In the genomic region with DNA sequence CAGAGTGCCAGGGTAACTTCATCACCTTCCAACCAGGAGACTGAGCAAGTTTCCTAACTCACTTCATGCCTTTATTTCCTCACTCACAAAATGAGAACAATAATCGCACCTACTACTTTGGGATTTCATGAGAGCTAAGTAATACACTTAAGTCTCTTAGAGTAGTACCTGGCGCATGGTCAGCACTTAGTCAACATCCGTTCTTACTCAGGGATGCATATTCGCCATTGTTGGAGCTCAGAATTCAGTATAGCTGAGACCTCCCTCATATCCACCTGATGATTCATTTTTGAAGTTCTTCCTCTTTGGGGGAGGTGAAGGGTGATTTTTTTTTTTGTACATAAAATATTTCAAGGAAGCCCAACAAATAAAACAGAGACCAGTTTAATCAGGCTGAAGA, we compare ENCODE assay signal across 30 cellular contexts.
"Had no signal": no experiment of that assay in that cellular context is flagged by ENCODE, and none has a peak within 500 bp of the region (broad histone marks: within the 10 kb centered on the region; RNA-seq: fewer than 3 reads in every experiment).

No MANE protein-coding gene starts in this region.

- H3K36me3 Mint-ChIP-seq: activated CD8-positive, alpha-beta memory T cell treated with anti-CD3 and anti-CD28 coated beads, Interleukin-2, amount 10 ng/mL, durations not matched to agents 7 days and 5 days; activated naive CD8-positive, alpha-beta T cell treated with anti-CD3 and anti-CD28 coated beads for 36 hours; brain; memory B cell; naive thymus-derived CD4-positive, alpha-beta T cell; stimulated activated effector memory CD8-positive, alpha-beta T cell treated with anti-CD3 and anti-CD28 coated beads, Interleukin-12 subunit alpha, Interleukin-12 subunit beta, amount 100 ng/mL, for 72 hours had no signal

- H3K4me3 ChIP-seq: adrenal gland, esophagus muscularis mucosa, ovary, skin epidermis, thoracic aorta, vagina had no signal

- H3K36me3 ChIP-seq: adrenal gland, esophagus muscularis mucosa, ovary, thoracic aorta, vagina had no signal

- H3K4me3 Mint-ChIP-seq: activated CD4-positive, alpha-beta T cell treated with anti-CD3 and anti-CD28 coated beads for 36 hours; activated CD8-positive, alpha-beta memory T cell treated with anti-CD3 and anti-CD28 coated beads, Interleukin-2, amount 10 ng/mL, durations not matched to agents 7 days and 5 days; activated CD8-positive, alpha-beta T cell treated with anti-CD3 and anti-CD28 coated beads, Interleukin-2, amount 10 ng/mL, durations not matched to agents 7 days and 5 days; activated naive CD8-positive, alpha-beta T cell treated with anti-CD3 and anti-CD28 coated beads for 36 hours; activated T-cell treated with anti-CD3 and anti-CD28 coated beads, Interleukin-2, amount 50 U/mL, for 72 hours; brain; effector memory CD8-positive, alpha-beta T cell; memory B cell; naive thymus-derived CD4-positive, alpha-beta T cell; stimulated activated effector memory CD8-positive, alpha-beta T cell treated with anti-CD3 and anti-CD28 coated beads, Interleukin-12 subunit alpha, Interleukin-12 subunit beta, amount 100 ng/mL, for 72 hours; stimulated activated naive CD8-positive, alpha-beta T cell treated with anti-CD3 and anti-CD28 coated beads, Interleukin-15, Interleukin-2, amounts not matched to agents 100 ng/mL and 50 ng/mL, for 24 hours had no signal

- H3K27ac ChIP-seq: adrenal gland, esophagus muscularis mucosa, ovary, skin epidermis, thoracic aorta, vagina had no signal

- H3K4me1 Mint-ChIP-seq: activated CD4-positive, alpha-beta T cell treated with anti-CD3 and anti-CD28 coated beads for 36 hours; activated CD8-positive, alpha-beta memory T cell treated with anti-CD3 and anti-CD28 coated beads, Interleukin-2, amount 10 ng/mL, durations not matched to agents 7 days and 5 days; activated naive CD8-positive, alpha-beta T cell treated with anti-CD3 and anti-CD28 coated beads for 36 hours; brain; memory B cell; naive thymus-derived CD4-positive, alpha-beta T cell; stimulated activated effector memory CD8-positive, alpha-beta T cell treated with anti-CD3 and anti-CD28 coated beads, Interleukin-12 subunit alpha, Interleukin-12 subunit beta, amount 100 ng/mL, for 72 hours had no signal

- ATAC-seq: activated CD4-positive, alpha-beta T cell treated with anti-CD3 and anti-CD28 coated beads for 36 hours; activated CD8-positive, alpha-beta memory T cell treated with anti-CD3 and anti-CD28 coated beads, Interleukin-2, amount 10 ng/mL, durations not matched to agents 7 days and 5 days; activated CD8-positive, alpha-beta T cell treated with anti-CD3 and anti-CD28 coated beads, Interleukin-2, amount 10 ng/mL, durations not matched to agents 7 days and 5 days; activated T-cell treated with anti-CD3 and anti-CD28 coated beads, Interleukin-2, amount 50 U/mL, for 72 hours; effector memory CD8-positive, alpha-beta T cell; left cardiac atrium; naive thymus-derived CD4-positive, alpha-beta T cell; sciatic nerve had no signal

- DNase-seq: activated CD4-positive, alpha-beta T cell treated with anti-CD3 and anti-CD28 coated beads for 36 hours; activated CD4-positive, CD25-positive, alpha-beta regulatory T cell; activated CD8-positive, alpha-beta memory T cell treated with anti-CD3 and anti-CD28 coated beads, Interleukin-2, amount 10 ng/mL, durations not matched to agents 7 days and 5 days; activated CD8-positive, alpha-beta T cell treated with anti-CD3 and anti-CD28 coated beads, Interleukin-2, amount 10 ng/mL, durations not matched to agents 7 days and 5 days; activated naive CD4-positive, alpha-beta T cell; activated naive CD8-positive, alpha-beta T cell treated with anti-CD3 and anti-CD28 coated beads for 36 hours; activated T-cell treated with anti-CD3 and anti-CD28 coated beads, Interleukin-2, amount 50 U/mL, for 72 hours; adrenal gland; aorta; caudate nucleus; cortex of kidney; effector memory CD8-positive, alpha-beta T cell; left cardiac atrium; midbrain; naive thymus-derived CD4-positive, alpha-beta T cell; ovary; stimulated activated CD4-positive, alpha-beta T cell treated with anti-CD3 and anti-CD28 coated beads, Interleukin-4, amount 100 ng/mL, for 24 hours; trophoblast cell had no signal

- FAIRE-seq: frontal cortex, keratinocyte had no signal

- H3K27me3 Mint-ChIP-seq: activated CD8-positive, alpha-beta memory T cell treated with anti-CD3 and anti-CD28 coated beads, Interleukin-2, amount 10 ng/mL, durations not matched to agents 7 days and 5 days; progenitor cell of endocrine pancreas had no signal

- H3K27me3 ChIP-seq: adrenal gland, esophagus muscularis mucosa, ovary, vagina had no signal

- H3K4me1 ChIP-seq: adrenal gland, esophagus muscularis mucosa, vagina had no signal

- H3K9me3 ChIP-seq: adrenal gland, esophagus muscularis mucosa, ovary, thoracic aorta, vagina had no signal

- H3K9me3 Mint-ChIP-seq: activated naive CD8-positive, alpha-beta T cell treated with anti-CD3 and anti-CD28 coated beads for 36 hours; activated T-cell treated with anti-CD3 and anti-CD28 coated beads, Interleukin-2, amount 50 U/mL, for 72 hours; brain; effector memory CD8-positive, alpha-beta T cell; memory B cell; naive thymus-derived CD4-positive, alpha-beta T cell; stimulated activated effector memory CD8-positive, alpha-beta T cell treated with anti-CD3 and anti-CD28 coated beads, Interleukin-12 subunit alpha, Interleukin-12 subunit beta, amount 100 ng/mL, for 72 hours; stimulated activated naive CD8-positive, alpha-beta T cell treated with anti-CD3 and anti-CD28 coated beads, Interleukin-15, Interleukin-2, amounts not matched to agents 100 ng/mL and 50 ng/mL, for 24 hours had no signal

- H3K27ac Mint-ChIP-seq: activated CD4-positive, alpha-beta T cell treated with anti-CD3 and anti-CD28 coated beads for 36 hours; activated CD8-positive, alpha-beta memory T cell treated with anti-CD3 and anti-CD28 coated beads, Interleukin-2, amount 10 ng/mL, durations not matched to agents 7 days and 5 days; activated CD8-positive, alpha-beta T cell treated with anti-CD3 and anti-CD28 coated beads, Interleukin-2, amount 10 ng/mL, durations not matched to agents 7 days and 5 days; activated naive CD8-positive, alpha-beta T cell treated with anti-CD3 and anti-CD28 coated beads for 36 hours; activated T-cell treated with anti-CD3 and anti-CD28 coated beads, Interleukin-2, amount 50 U/mL, for 72 hours; brain; effector memory CD8-positive, alpha-beta T cell; memory B cell; naive thymus-derived CD4-positive, alpha-beta T cell; progenitor cell of endocrine pancreas; stimulated activated effector memory CD8-positive, alpha-beta T cell treated with anti-CD3 and anti-CD28 coated beads, Interleukin-12 subunit alpha, Interleukin-12 subunit beta, amount 100 ng/mL, for 72 hours; stimulated activated naive CD8-positive, alpha-beta T cell treated with anti-CD3 and anti-CD28 coated beads, Interleukin-15, Interleukin-2, amounts not matched to agents 100 ng/mL and 50 ng/mL, for 24 hours had no signal
